9 cellular contexts compared by ENCODE assay signal in the genomic region with DNA sequence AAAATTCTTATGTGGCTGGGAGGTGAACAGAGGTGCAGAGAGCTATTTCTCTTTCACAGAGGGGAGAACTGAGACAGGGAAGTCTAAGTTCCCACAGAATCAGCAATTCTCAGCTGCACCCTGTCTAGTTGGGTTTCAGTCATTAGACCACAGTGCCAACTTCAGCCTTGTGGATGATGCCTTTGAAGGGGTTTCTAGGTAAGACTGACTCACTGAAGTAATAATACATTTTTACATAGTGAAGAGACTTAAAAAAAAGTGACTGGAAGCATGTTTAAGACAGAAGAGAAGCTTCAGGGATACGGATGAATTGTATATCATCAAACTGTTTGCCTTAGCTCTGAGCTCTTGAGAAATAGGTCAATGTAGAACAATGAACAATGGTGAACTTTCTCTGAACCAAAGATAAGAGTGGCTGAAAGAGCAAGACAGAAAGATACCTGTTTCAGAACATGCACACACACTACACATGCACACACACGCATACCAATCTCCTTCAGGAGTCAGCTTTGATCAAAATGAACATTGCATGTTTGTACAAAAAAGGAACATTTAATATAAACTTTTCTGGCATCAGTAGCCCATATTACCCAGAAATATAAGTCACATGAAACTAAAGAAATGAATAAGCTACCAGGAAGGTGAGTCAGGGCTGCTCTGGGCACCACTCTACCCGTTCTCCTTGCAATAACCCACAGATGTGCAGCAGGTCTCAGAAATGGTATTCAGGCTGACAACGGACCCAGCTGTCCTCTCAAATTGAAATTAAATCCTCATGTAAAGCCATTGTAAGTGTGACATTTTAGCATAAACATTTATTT. TPM values are rescaled to one million over a fixed set of nuclear protein-coding genes. Genes with fewer than 3 reads are reported as not detected.
DNase-seq lines count a peak whose midpoint lies in the region; ATAC-seq lines count a peak whose summit lies in the region.
"Had no signal": no experiment of that assay in that cellular context is flagged by ENCODE, and none has a peak within 500 bp of the region (broad histone marks: within the 10 kb centered on the region; RNA-seq: fewer than 3 reads in every experiment).

No MANE protein-coding gene starts in this region.

- peak; percentile 23 to 28 for DNase-seq in activated CD4-positive, alpha-beta T cell treated with anti-CD3 and anti-CD28 coated beads for 4 hours
- DNase-seq in activated CD4-positive, alpha-beta T cell treated with anti-CD3 and anti-CD28 coated beads for 1 hour: no peak
- DNase-seq in NCI-H226 (peak; percentile 52), SKM-1 treated with dmso at 0.1 percent for 144 hours (lab: John Stamatoyannopoulos, UW; ENCODE audit: unreplicated experiment) (no peak), occipital lobe (lab: John Stamatoyannopoulos, UW) (no peak)
- DNase-seq in central memory CD8-positive, alpha-beta T cell (ENCODE audit: low spot score in 2 of 2): no peak
- peak; percentile 63 for DNase-seq in stimulated activated CD4-positive, alpha-beta T cell treated with anti-CD3 and anti-CD28 coated beads, Interleukin-4, amount 100 ng/mL, for 24 hours
- DNase-seq: ACHN had no signal

- peak overlapping the region; percentile 11 for H3K4me3 Mint-ChIP-seq in central memory CD8-positive, alpha-beta T cell

- peak; percentile 86 for ATAC-seq in central memory CD8-positive, alpha-beta T cell (replicated peaks; ENCODE audit: extremely low read depth, poor library complexity, severe bottlenecking)
- ATAC-seq in GM18861 (IDR thresholded peaks at IDR 0.05; ENCODE audit: unreplicated experiment): no peak

- peaks cover 21% of the 10 kb centered on the region for H3K4me1 Mint-ChIP-seq in central memory CD8-positive, alpha-beta T cell

- no peaks in the 10 kb centered on the region for H3K9me3 Mint-ChIP-seq in central memory CD8-positive, alpha-beta T cell

- no peaks in the 10 kb centered on the region for H3K27me3 Mint-ChIP-seq in central memory CD8-positive, alpha-beta T cell

- peak overlapping the region; percentile 76 for H3K27ac Mint-ChIP-seq in central memory CD8-positive, alpha-beta T cell (ENCODE audit: low read depth)

- peaks cover 8% of the 10 kb centered on the region for H3K36me3 Mint-ChIP-seq in central memory CD8-positive, alpha-beta T cell (ENCODE audit: insufficient read depth)

RNA-seq across cellular contexts. Expression of a gene that starts 12.6 kb away (rescaled TPM):
- 1.4 TPM for total RNA-seq in occipital lobe

Comparison
In these comparisons a context has a peak if more than half of its experiments do, and no peak if none do; other contexts are left out.
1. DNase-seq: peak in activated CD4-positive, alpha-beta T cell treated with anti-CD3 and anti-CD28 coated beads for 4 hours (2 of 2), NCI-H226 (single experiment) and stimulated activated CD4-positive, alpha-beta T cell treated with anti-CD3 and anti-CD28 coated beads, Interleukin-4, amount 100 ng/mL, for 24 hours (single experiment); none in activated CD4-positive, alpha-beta T cell treated with anti-CD3 and anti-CD28 coated beads for 1 hour (single experiment), central memory CD8-positive, alpha-beta T cell (0 of 2), SKM-1 treated with dmso at 0.1 percent for 144 hours (single experiment) and occipital lobe (single experiment).